In the genomic region with DNA sequence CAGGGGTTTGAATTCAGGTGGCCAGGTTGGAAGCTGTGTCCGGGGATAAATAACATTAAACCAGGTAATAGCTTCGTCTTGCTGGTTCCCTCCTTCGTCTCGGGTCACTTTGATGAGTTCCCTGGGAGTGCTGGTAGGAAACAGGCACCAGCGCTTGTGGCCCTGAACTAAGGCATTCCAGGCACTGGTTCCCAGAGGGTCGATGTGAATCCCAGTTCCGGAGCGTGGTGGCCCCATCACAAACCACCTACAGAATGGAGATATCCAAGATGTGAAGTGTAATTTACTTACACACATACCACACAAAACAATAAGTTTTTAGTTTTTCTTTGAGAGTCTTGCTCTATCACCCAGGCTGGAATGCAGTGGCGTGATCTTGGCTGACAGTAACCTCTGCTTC, we compare ENCODE assay signal across 15 cellular contexts. TPM values are rescaled to one million over a fixed set of nuclear protein-coding genes. Genes with fewer than 3 reads are reported as not detected.
DNase-seq lines count a peak whose midpoint lies in the region; ATAC-seq and TF ChIP-seq lines count a peak whose summit lies in the region.
"Had no signal": no experiment of that assay in that cellular context is flagged by ENCODE, and none has a peak within 500 bp of the region (broad histone marks: within the 10 kb centered on the region; RNA-seq: fewer than 3 reads in every experiment).

No MANE protein-coding gene starts in this region.

- peaks cover 5% of the 10 kb centered on the region for H3K4me1 Mint-ChIP-seq in activated T-helper 17 cell treated with anti-CD3 and anti-CD28 coated beads, Interleukin-2, amount 50 U/mL, for 72 hours
- H3K4me1 Mint-ChIP-seq in neural crest cell, result peaks cover 30% of the 10 kb centered on the region

- H3K27ac Mint-ChIP-seq in activated T-helper 17 cell treated with anti-CD3 and anti-CD28 coated beads, Interleukin-2, amount 50 U/mL, for 72 hours, result no peak overlapping the region
- H3K27ac Mint-ChIP-seq in neural crest cell (ENCODE audit: unreplicated experiment), result no peak overlapping the region
- H3K27ac Mint-ChIP-seq: B cell had no signal

- no peaks in the 10 kb centered on the region for H3K27me3 Mint-ChIP-seq in activated T-helper 17 cell treated with anti-CD3 and anti-CD28 coated beads, Interleukin-2, amount 50 U/mL, for 72 hours
- H3K27me3 Mint-ChIP-seq in neural crest cell (ENCODE audit: low read depth), result no peaks in the 10 kb centered on the region
- H3K27me3 Mint-ChIP-seq: B cell had no signal

- DNase-seq in AG10803 (ENCODE audit: low read depth) (no peak), neural crest cell (ENCODE audit: low read depth, low spot score) (no peak), HT-29 (ENCODE audit: low spot score) (no peak), posterior cingulate gyrus (no peak), amygdala (lab: John Stamatoyannopoulos, UW) (no peak)
- DNase-seq: activated CD4-positive, CD25-positive, alpha-beta regulatory T cell; left lung; NCI-H1105; NCI-H524 treated with DMSO at 0.1 percent for 48 hours; occipital lobe; substantia nigra had no signal

- peaks cover 17 to 87% (median 60%) of the 10 kb centered on the region in 11 experiments; a peak in 18 of 22 replicates for H4K20me1 ChIP-seq in BLaER1 treated with 17β-estradiol and CSF1 and Interleukin-3, amounts not matched to agents 10 nM and 100 nM

- no peak for TF ChIP-seq CTCF in AG10803 (conservative IDR thresholded peaks at IDR 0.05; ENCODE audit: low read length)
- TF ChIP-seq CTCF in neural crest cell (conservative IDR thresholded peaks at IDR 0.05), result no peak

- H3K36me3 ChIP-seq in BLaER1 treated with 17β-estradiol and CSF1 and Interleukin-3, amounts not matched to agents 10 nM and 100 nM, result peaks cover 57 to 67% (median 64%) of the 10 kb centered on the region in 11 experiments

- H3K4me3 ChIP-seq in AG10803 (ENCODE audit: low read length), result peak overlapping the region; percentile 15; the same call in 1 of the 2 replicates
- peak overlapping the region in 2 of 10 experiments; percentile 15 to 89; a peak in 4 of 20 replicates for H3K4me3 ChIP-seq in BLaER1 treated with 17β-estradiol and CSF1 and Interleukin-3, amounts not matched to agents 10 nM and 100 nM

- peak overlapping the region in 10 of 11 experiments; percentile 29 to 98 (median 95); a peak in 11 of 22 replicates for H3K9ac ChIP-seq in BLaER1 treated with 17β-estradiol and CSF1 and Interleukin-3, amounts not matched to agents 10 nM and 100 nM

- peak overlapping the region; percentile 87 to 99 (median 94); a peak in 20 of 22 replicates for H3K4me2 ChIP-seq in BLaER1 treated with 17β-estradiol and CSF1 and Interleukin-3, amounts not matched to agents 10 nM and 100 nM

- H3K9me3 ChIP-seq in BLaER1 treated with 17β-estradiol and CSF1 and Interleukin-3, amounts not matched to agents 10 nM and 100 nM (replicated peaks in 1 of 11), result no peaks in the 10 kb centered on the region
- H3K9me3 ChIP-seq: left lung had no signal

- H3K27ac ChIP-seq in BLaER1 treated with 17β-estradiol and CSF1 and Interleukin-3, amounts not matched to agents 10 nM and 100 nM, result peak overlapping the region in 2 of 11 experiments; percentile 22 to 99; a peak in 2 of 22 replicates

- H3K36me3 Mint-ChIP-seq in activated T-helper 17 cell treated with anti-CD3 and anti-CD28 coated beads, Interleukin-2, amount 50 U/mL, for 72 hours (ENCODE audit: low read depth), result peaks cover 97% of the 10 kb centered on the region
- H3K36me3 Mint-ChIP-seq in neural crest cell (ENCODE audit: low read depth), result peaks cover 16% of the 10 kb centered on the region

- peak overlapping the region; percentile 99 for H3K4me3 Mint-ChIP-seq in activated T-helper 17 cell treated with anti-CD3 and anti-CD28 coated beads, Interleukin-2, amount 50 U/mL, for 72 hours
- H3K4me3 Mint-ChIP-seq in neural crest cell, result peak overlapping the region; percentile 49
- H3K4me3 Mint-ChIP-seq: B cell had no signal

- intact Hi-C loops in posterior cingulate gyrus (cut with DNase I), result no loop called here

- H3K9me3 Mint-ChIP-seq in activated T-helper 17 cell treated with anti-CD3 and anti-CD28 coated beads, Interleukin-2, amount 50 U/mL, for 72 hours, result no peaks in the 10 kb centered on the region
- H3K9me3 Mint-ChIP-seq in neural crest cell, result no peaks in the 10 kb centered on the region

- no peak for ATAC-seq in activated T-helper 17 cell treated with anti-CD3 and anti-CD28 coated beads, Interleukin-2, amount 50 U/mL, for 72 hours (replicated peaks)
- ATAC-seq: esophagus mucosa, left lung had no signal

- peaks cover 54 to 70% (median 62%) of the 10 kb centered on the region in 10 experiments for H3K4me1 ChIP-seq in BLaER1 treated with 17β-estradiol and CSF1 and Interleukin-3, amounts not matched to agents 10 nM and 100 nM

- H3K27me3 ChIP-seq in BLaER1 treated with 17β-estradiol and CSF1 and Interleukin-3, amounts not matched to agents 10 nM and 100 nM, result no peaks in the 10 kb centered on the region
- H3K27me3 ChIP-seq: left lung had no signal

RNA-seq across cellular contexts. Expression of gene JMJD6, which starts 2.6 kb away (rescaled TPM):
- 100 to 1,000 TPM in 1 of 2 donors, 10 to 100 TPM in 1; 99.1 to 144 TPM for total RNA-seq in activated T-helper 17 cell treated with anti-CD3 and anti-CD28 coated beads, Interleukin-2, amount 50 U/mL, for 72 hours
- 25.1 and 29.0 TPM in 2 replicates for total RNA-seq in neural crest cell
- total RNA-seq in HT-29 (2014; rRNA removed; shearing (Covaris generic)), result 28.0 and 34.0 TPM in 2 replicates

RNA-seq across cellular contexts. Expression of gene METTL23, which starts 2.8 kb away (rescaled TPM):
- 10 to 100 TPM; 31.6 to 35.7 TPM for total RNA-seq in activated T-helper 17 cell treated with anti-CD3 and anti-CD28 coated beads, Interleukin-2, amount 50 U/mL, for 72 hours
- 28.7 and 32.3 TPM in 2 replicates for total RNA-seq in neural crest cell
- total RNA-seq in HT-29 (2014; rRNA removed; shearing (Covaris generic)), result 52.1 and 52.8 TPM in 2 replicates

RNA-seq across cellular contexts. Expression of gene MXRA7, which starts 13.0 kb away (rescaled TPM):
- total RNA-seq in activated T-helper 17 cell treated with anti-CD3 and anti-CD28 coated beads, Interleukin-2, amount 50 U/mL, for 72 hours, result 1 to 10 TPM; 7.3 to 7.4 TPM
- total RNA-seq in neural crest cell, result 46.1 and 54.0 TPM in 2 replicates
- total RNA-seq in HT-29 (2014; rRNA removed; shearing (Covaris generic)), result 0.23 and 0.99 TPM in 2 replicates

RNA-seq across cellular contexts. Expression of gene SRSF2, which starts 13.3 kb away (rescaled TPM):
- total RNA-seq in activated T-helper 17 cell treated with anti-CD3 and anti-CD28 coated beads, Interleukin-2, amount 50 U/mL, for 72 hours, result 100 to 1,000 TPM; 254 to 438 TPM
- 425 and 453 TPM in 2 replicates for total RNA-seq in neural crest cell
- total RNA-seq in HT-29 (2014; rRNA removed; shearing (Covaris generic)), result 1,245 and 1,410 TPM in 2 replicates

RNA-seq across cellular contexts. Expression of gene MFSD11, which starts 14.1 kb away (rescaled TPM):
- 10 to 100 TPM; 20.9 to 28.6 TPM for total RNA-seq in activated T-helper 17 cell treated with anti-CD3 and anti-CD28 coated beads, Interleukin-2, amount 50 U/mL, for 72 hours
- 29.6 and 31.6 TPM in 2 replicates for total RNA-seq in neural crest cell
- total RNA-seq in HT-29 (2014; rRNA removed; shearing (Covaris generic)), result 21.5 and 24.9 TPM in 2 replicates
